11 cellular contexts compared by ENCODE assay signal in genomic region chr21:15293251-15293650, GRCh38.
DNase-seq lines count a peak whose midpoint lies in the region; ATAC-seq and TF ChIP-seq lines count a peak whose summit lies in the region.
"Had no signal": no experiment of that assay in that cellular context is flagged by ENCODE, and none has a peak within 500 bp of the region (broad histone marks: within the 10 kb centered on the region; RNA-seq: fewer than 3 reads in every experiment).

No MANE protein-coding gene starts in this region.

- CTCF ChIA-PET in MCF 10A (lab: Yijun Ruan, JAX): no interaction called here

- no peaks in the 10 kb centered on the region for H3K36me3 Mint-ChIP-seq in MCF 10A (ENCODE audit: insufficient read depth, unreplicated experiment)

- H3K4me1 ChIP-seq in breast epithelium (no peaks in the 10 kb centered on the region), hepatocyte (ENCODE audit: insufficient read depth) (peaks cover 16% of the 10 kb centered on the region)
- H3K4me1 ChIP-seq: upper lobe of left lung had no signal

- H3K27ac ChIP-seq in breast epithelium: no peak overlapping the region
- H3K27ac ChIP-seq in hepatocyte: peak overlapping the region; percentile 69
- H3K27ac ChIP-seq: upper lobe of left lung had no signal

- no peaks in the 10 kb centered on the region for H3K36me3 ChIP-seq in breast epithelium
- no peaks in the 10 kb centered on the region for H3K36me3 ChIP-seq in hepatocyte (replicated peaks; ENCODE audit: insufficient read depth, low read depth)
- H3K36me3 ChIP-seq: upper lobe of left lung had no signal

- TF ChIP-seq POLR2A in breast epithelium (IDR thresholded peaks at IDR 0.05): no peak

- H3K9me3 ChIP-seq in breast epithelium: no peaks in the 10 kb centered on the region
- H3K9me3 ChIP-seq in hepatocyte (ENCODE audit: low read depth): no peaks in the 10 kb centered on the region
- H3K9me3 ChIP-seq: upper lobe of left lung had no signal

- DNase-seq in MCF 10A (ENCODE audit: unreplicated experiment) (peak; percentile 61), breast epithelium (ENCODE audit: low spot score in 2 of 2) (no peak), amniotic epithelial cell (ENCODE audit: low read depth) (peak; percentile 96), hepatocyte (ENCODE audit: low spot score) (peak; percentile 71), stromal cell of bone marrow (ENCODE audit: low read depth) (peak; percentile 67)
- DNase-seq in activated CD4-positive, CD25-positive, alpha-beta regulatory T cell (lab: John Stamatoyannopoulos, UW): no peak
- DNase-seq: activated T-cell treated with anti-CD3 and anti-CD28 coated beads for 4 hours, upper lobe of left lung had no signal

- H3K27ac Mint-ChIP-seq in MCF 10A (ENCODE audit: low read depth, unreplicated experiment): no peak overlapping the region
- H3K27ac Mint-ChIP-seq: B cell had no signal

- peak overlapping the region; percentile 35 for H3K4me2 ChIP-seq in hepatocyte

- H3K79me2 ChIP-seq in hepatocyte: no peaks in the 10 kb centered on the region

- H4K20me1 ChIP-seq in hepatocyte (ENCODE audit: insufficient read depth, poor library complexity, severe bottlenecking): no peaks in the 10 kb centered on the region

- no peaks in the 10 kb centered on the region for H3K27me3 Mint-ChIP-seq in MCF 10A (ENCODE audit: insufficient read depth, unreplicated experiment)
- H3K27me3 Mint-ChIP-seq: B cell had no signal

- intact Hi-C loops in MCF 10A (cut with micrococcal nuclease) (loop anchor here (5.0 kb wide), 1 partner anchor 71 kb away; no protein-coding TSS in a partner anchor), breast epithelium (cut with DNase I; ENCODE audit: low total_unique reads) (loop anchor here (2.0 kb wide), 1 partner anchor 56 kb away; no protein-coding TSS in a partner anchor)

- ATAC-seq in HG02938 (IDR thresholded peaks at IDR 0.05; ENCODE audit: unreplicated experiment) (no peak), HG03565 (IDR thresholded peaks at IDR 0.05; ENCODE audit: unreplicated experiment) (no peak)

- H3K27me3 ChIP-seq in breast epithelium: no peaks in the 10 kb centered on the region
- no peaks in the 10 kb centered on the region for H3K27me3 ChIP-seq in hepatocyte
- H3K27me3 ChIP-seq: upper lobe of left lung had no signal

- no peak overlapping the region for H2AFZ ChIP-seq in hepatocyte

- H3K4me1 Mint-ChIP-seq in MCF 10A (ENCODE audit: insufficient read depth, unreplicated experiment): peaks cover 30% of the 10 kb centered on the region

- no peaks in the 10 kb centered on the region for H3K9me3 Mint-ChIP-seq in MCF 10A (ENCODE audit: unreplicated experiment)

- no peaks in the 10 kb centered on the region for H3K9me2 ChIP-seq in hepatocyte (replicated peaks; ENCODE audit: insufficient read depth)

- no TSS peak for BruUV-seq in MCF 10A (replicated peaks; lab: Mats Ljungman, UMichigan)

- H3K4me3 ChIP-seq in breast epithelium: no peak overlapping the region
- H3K4me3 ChIP-seq in hepatocyte: no peak overlapping the region
- H3K4me3 ChIP-seq: upper lobe of left lung had no signal

- H3K4me3 Mint-ChIP-seq in MCF 10A (ENCODE audit: unreplicated experiment): no peak overlapping the region
- H3K4me3 Mint-ChIP-seq: B cell had no signal

- no peak for TF ChIP-seq CTCF in MCF 10A (IDR thresholded peaks at IDR 0.05; ENCODE audit: unreplicated experiment)
- no peak for TF ChIP-seq CTCF in breast epithelium (IDR thresholded peaks at IDR 0.05)
- no peak for TF ChIP-seq CTCF in hepatocyte (IDR thresholded peaks at IDR 0.05; ENCODE audit: poor library complexity)

- POLR2A ChIA-PET in MCF 10A (lab: Yijun Ruan, JAX): interaction anchor here (0.5 to 2.3 kb wide), 7 partner anchors 11 to 228 kb away, joined by 3 to 8 read pairs (median 4); partner anchors contain the start of gene NRIP1

Comparison
In these comparisons a context has a peak if more than half of its experiments do, and no peak if none do; other contexts are left out.
1. DNase-seq: peak in MCF 10A (single experiment), amniotic epithelial cell (single experiment), hepatocyte (single experiment) and stromal cell of bone marrow (single experiment); none in breast epithelium (0 of 2) and activated CD4-positive, CD25-positive, alpha-beta regulatory T cell (0 of 4).